23 cellular contexts compared by ENCODE assay signal in genomic region chr4:45423876-45424275, GRCh38.
"Had no signal": no experiment of that assay in that cellular context is flagged by ENCODE, and none has a peak within 500 bp of the region (broad histone marks: within the 10 kb centered on the region; RNA-seq: fewer than 3 reads in every experiment).

No MANE protein-coding gene starts in this region.

- DNase-seq: activated CD4-positive, alpha-beta T cell treated with anti-CD3 and anti-CD28 coated beads for 48 hours; activated CD4-positive, alpha-beta T cell treated with anti-CD3 and anti-CD28 coated beads, Interleukin-2, amount 50 U/mL, for 4 hours; activated CD4-positive, CD25-positive, alpha-beta regulatory T cell treated with anti-CD3 and anti-CD28 coated beads, Interleukin-2, amount 50 U/mL, for 72 hours; activated CD8-positive, alpha-beta memory T cell treated with anti-CD3 and anti-CD28 coated beads, Interleukin-2, amount 50 U/mL, for 48 hours; activated CD8-positive, alpha-beta T cell treated with anti-CD3 and anti-CD28 coated beads, Interleukin-2, amount 10 ng/mL, durations not matched to agents 7 days and 5 days; activated naive CD4-positive, alpha-beta T cell treated with anti-CD3 and anti-CD28 coated beads, Interleukin-2, amount 50 U/mL, for 16 hours; activated naive CD8-positive, alpha-beta T cell treated with anti-CD3 and anti-CD28 coated beads, Interleukin-2, amount 10 ng/mL, durations not matched to agents 7 days and 5 days; activated T-cell treated with anti-CD3 and anti-CD28 coated beads, Interleukin-2, amount 50 U/mL, for 1 hour; adrenal gland; anterior cingulate cortex; cerebellar nuclear complex; KG1; NCI-H1048; NCI-H1436 treated with DMSO at 0.1 percent for 48 hours; NCI-H2029; NCI-H446; NCI-H526; NK-92 treated with Interleukin-12 subunit alpha and Interleukin-12 subunit beta, amount 100 ng/mL, for 24 hours; Peyer's patch; Right ventricle myocardium superior; T-helper 17 cell; T-helper 9 cell had no signal

- H3K9me3 ChIP-seq: adrenal gland had no signal

- H3K27ac ChIP-seq: adrenal gland, Peyer's patch, RWPE1 had no signal

- H3K4me3 ChIP-seq: adrenal gland, Peyer's patch had no signal

- H3K4me1 ChIP-seq: adrenal gland, Peyer's patch had no signal

- H3K36me3 ChIP-seq: adrenal gland, Peyer's patch had no signal

- H3K27me3 ChIP-seq: adrenal gland, Peyer's patch had no signal
